In genomic region chr11:118870396-118871343, GRCh38 we compare ENCODE assay signal across 9 cellular contexts. TPM values are rescaled to one million over a fixed set of nuclear protein-coding genes. Genes with fewer than 3 reads are reported as not detected.
DNase-seq lines count a peak whose midpoint lies in the region; ATAC-seq, FAIRE-seq and TF ChIP-seq lines count a peak whose summit lies in the region.
"Had no signal": no experiment of that assay in that cellular context is flagged by ENCODE, and none has a peak within 500 bp of the region (broad histone marks: within the 10 kb centered on the region; RNA-seq: fewer than 3 reads in every experiment).

No MANE protein-coding gene starts in this region.

- CTCF ChIA-PET in A549 (lab: Yijun Ruan, JAX), result interaction anchor here (1.0 to 1.8 kb wide), 4 partner anchors 15 to 181 kb away, joined by 3 to 6 read pairs (median 4); no protein-coding TSS in a partner anchor

- POLR2A ChIA-PET in A549 (lab: Yijun Ruan, JAX), result no interaction called here

- intact Hi-C loops in left ventricle myocardium superior (cut with micrococcal nuclease), result no loop called here

- peak overlapping the region; percentile 87 for H3K27ac Mint-ChIP-seq in activated T-helper 17 cell treated with anti-CD3 and anti-CD28 coated beads, Interleukin-2, amount 50 U/mL, for 72 hours

- TF ChIP-seq CTCF in A549 (IDR thresholded peaks at IDR 0.05), result no peak

- H3K4me2 ChIP-seq in A549, result no peak overlapping the region

- FAIRE-seq in A549 (lab: Jason Lieb, UNC) (no peak), H54 (lab: Jason Lieb, UNC) (no peak)
- FAIRE-seq: frontal cortex had no signal

- H3K4me3 Mint-ChIP-seq in activated T-helper 17 cell treated with anti-CD3 and anti-CD28 coated beads, Interleukin-2, amount 50 U/mL, for 72 hours, result peak overlapping the region; percentile 90

- TF ChIP-seq RAD21 in A549 (conservative IDR thresholded peaks at IDR 0.05 in 1 of 2, IDR thresholded peaks at IDR 0.05 in 1 of 2), result 0 out of 5 replicates have a peak, but pooled peaks of 1 of the 2 experiments have one; percentile 3

- H3K4me1 Mint-ChIP-seq in activated T-helper 17 cell treated with anti-CD3 and anti-CD28 coated beads, Interleukin-2, amount 50 U/mL, for 72 hours, result peaks cover 36% of the 10 kb centered on the region

- H3K4me1 ChIP-seq in A549, result no peaks in the 10 kb centered on the region

- H3K9me3 ChIP-seq in A549, result no peaks in the 10 kb centered on the region

- no peak overlapping the region for H3K4me3 ChIP-seq in A549

- no peaks in the 10 kb centered on the region for H3K36me3 Mint-ChIP-seq in activated T-helper 17 cell treated with anti-CD3 and anti-CD28 coated beads, Interleukin-2, amount 50 U/mL, for 72 hours (ENCODE audit: low read depth)

- peak; percentile 56 to 60; a peak in 5 of 6 replicates for ATAC-seq in A549
- peak; percentile 68 for ATAC-seq in GM18861 (IDR thresholded peaks at IDR 0.05; ENCODE audit: unreplicated experiment)
- peak; percentile 74 for ATAC-seq in HG03432 (IDR thresholded peaks at IDR 0.05; ENCODE audit: unreplicated experiment)
- ATAC-seq in activated T-helper 17 cell treated with anti-CD3 and anti-CD28 coated beads, Interleukin-2, amount 50 U/mL, for 72 hours (replicated peaks), result peak; percentile 71
- ATAC-seq in left ventricle myocardium superior, result peak; percentile 87

- no peaks in the 10 kb centered on the region for H3K27me3 Mint-ChIP-seq in activated T-helper 17 cell treated with anti-CD3 and anti-CD28 coated beads, Interleukin-2, amount 50 U/mL, for 72 hours

- TF ChIP-seq EP300 in A549 (IDR thresholded peaks at IDR 0.05), result no peak

- H3K9me3 Mint-ChIP-seq in activated T-helper 17 cell treated with anti-CD3 and anti-CD28 coated beads, Interleukin-2, amount 50 U/mL, for 72 hours, result no peaks in the 10 kb centered on the region

- H3K27ac ChIP-seq in A549, result no peak overlapping the region

- DNase-seq in A549 (ENCODE audit: low read depth in 1 of 2, low spot score in 1 of 2), result no peak
- peak; percentile 66 for DNase-seq in left ventricle myocardium superior
- peak; percentile 92 for DNase-seq in renal cortical epithelial cell (ENCODE audit: low read depth)
- no peak for DNase-seq in dermis blood vessel endothelial cell
- DNase-seq in H54 (ENCODE audit: insufficient read length, low spot score), result no peak

- TF ChIP-seq POLR2A in A549 (IDR thresholded peaks at IDR 0.05; ENCODE audit: low read length) (no peak), H54 (IDR thresholded peaks at IDR 0.05; ENCODE audit: low read depth, low read length) (no peak)

- WGBS in A549 (ENCODE audit: missing lambda C conversion rate), result 73% methylated on average over 12 of the region's 14 CpGs

TF ChIP-seq in A549, 52 proteins besides CTCF, POLR2A, EP300 and RAD21:
- TF ChIP-seq E2F6 (IDR thresholded peaks at IDR 0.05; ENCODE audit: borderline replicate concordance, low read depth), result no peak
- TF ChIP-seq KDM5A (IDR thresholded peaks at IDR 0.05), result no peak
- no peak for TF ChIP-seq JUNB (IDR thresholded peaks at IDR 0.05)

RNA-seq across cellular contexts. Expression of gene CXCR5, which starts 13.0 kb away (rescaled TPM):
- polyA plus RNA-seq in A549 (2011; rRNA removed), result not detected in 2 replicates
- not detected in 2 replicates for polyA plus RNA-seq in A549 (2012; cell fraction: cytosol; rRNA removed)
- 0.02 and 0.04 TPM in 2 replicates for polyA plus RNA-seq in A549 (2012; cell fraction: nucleus; rRNA removed)
- polyA plus RNA-seq in A549 (2017; fragmentation: RNase III; extraction: RNeasy Plus Mini Kit Qiagen cat#74134 plus additional on column Dnase treatment), result 0.04 to 0.05 TPM (median 0.04 TPM) in 3 replicates
- polyA minus RNA-seq in A549 (2011; rRNA and poly(A)+ RNA removed), result not detected in 2 replicates
- 10 to 100 TPM in 1 of 2 donors, 1 to 10 TPM in 1; 8.0 to 20.2 TPM for total RNA-seq in activated T-helper 17 cell treated with anti-CD3 and anti-CD28 coated beads, Interleukin-2, amount 50 U/mL, for 72 hours
- total RNA-seq in left ventricle myocardium superior, result not detected
- not detected in 2 replicates for total RNA-seq in renal cortical epithelial cell
- total RNA-seq in dermis blood vessel endothelial cell, result not detected in 2 replicates
- total RNA-seq: frontal cortex had no signal

RNA-seq across cellular contexts. Expression of gene BCL9L, which starts 55.1 kb away (rescaled TPM):
- polyA plus RNA-seq in A549 (2011; rRNA removed) (7.0 and 8.8 TPM in 2 replicates), A549 (2017; fragmentation: RNase III; extraction: RNeasy Plus Mini Kit Qiagen cat#74134 plus additional on column Dnase treatment) (51.8 to 53.2 TPM (median 52.0 TPM) in 3 replicates)
- 16.4 and 27.8 TPM in 2 replicates for polyA plus RNA-seq in A549 (2012; cell fraction: cytosol; rRNA removed)
- 41.9 and 56.6 TPM in 2 replicates for polyA plus RNA-seq in A549 (2012; cell fraction: nucleus; rRNA removed)
- polyA minus RNA-seq in A549 (2011; rRNA and poly(A)+ RNA removed), result 8.8 and 19.9 TPM in 2 replicates
- total RNA-seq in activated T-helper 17 cell treated with anti-CD3 and anti-CD28 coated beads, Interleukin-2, amount 50 U/mL, for 72 hours, result 10 to 100 TPM; 30.2 to 49.6 TPM
- total RNA-seq in left ventricle myocardium superior (44.7 TPM), renal cortical epithelial cell (22.6 and 44.8 TPM in 2 replicates), dermis blood vessel endothelial cell (7.1 and 18.8 TPM in 2 replicates)

Comparison
In these comparisons a context has a peak if more than half of its experiments do, and no peak if none do; other contexts are left out.
1. DNase-seq: peak in left ventricle myocardium superior (single experiment) and renal cortical epithelial cell (single experiment); none in A549 (0 of 2), dermis blood vessel endothelial cell (single experiment) and H54 (single experiment).
2. Peak in every context shown above with its lines, with median percentiles within 50 percentile points of each other: ATAC-seq.